In the genomic region with DNA sequence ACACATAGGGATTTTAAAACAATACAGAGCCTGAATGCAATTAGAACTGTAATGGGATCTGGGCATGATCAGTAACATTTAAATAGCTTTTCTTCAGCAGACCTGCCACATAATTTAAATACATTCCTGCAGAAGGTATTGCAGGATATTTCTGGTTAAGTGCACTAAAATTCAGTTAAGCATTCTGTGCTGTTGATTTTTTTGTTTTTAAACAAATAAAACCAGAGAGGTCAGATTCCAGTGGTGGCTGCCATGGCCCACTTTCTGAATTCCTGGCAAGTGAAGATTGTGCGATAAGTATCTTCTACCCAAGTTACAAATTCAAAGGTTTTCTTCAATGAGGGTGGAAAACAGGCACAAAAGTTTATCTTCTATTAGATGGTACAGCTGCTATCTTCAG, we compare ENCODE assay signal across 2 cellular contexts.
A peak's percentile ranks its signal among the peaks of the same experiment; 100 is the strongest.
TF ChIP-seq lines count a peak whose summit lies in the region.

No MANE protein-coding gene starts in this region.

TF ChIP-seq in SK-N-SH, 30 proteins besides CTCF, POLR2A, EP300 and RAD21 (continued from another document):
- no peak for TF ChIP-seq NFIC (IDR thresholded peaks at IDR 0.05; ENCODE audit: borderline replicate concordance)
- no peak for TF ChIP-seq RXRA (IDR thresholded peaks at IDR 0.05; ENCODE audit: borderline replicate concordance, low read depth)
- TF ChIP-seq, protein P1, sequence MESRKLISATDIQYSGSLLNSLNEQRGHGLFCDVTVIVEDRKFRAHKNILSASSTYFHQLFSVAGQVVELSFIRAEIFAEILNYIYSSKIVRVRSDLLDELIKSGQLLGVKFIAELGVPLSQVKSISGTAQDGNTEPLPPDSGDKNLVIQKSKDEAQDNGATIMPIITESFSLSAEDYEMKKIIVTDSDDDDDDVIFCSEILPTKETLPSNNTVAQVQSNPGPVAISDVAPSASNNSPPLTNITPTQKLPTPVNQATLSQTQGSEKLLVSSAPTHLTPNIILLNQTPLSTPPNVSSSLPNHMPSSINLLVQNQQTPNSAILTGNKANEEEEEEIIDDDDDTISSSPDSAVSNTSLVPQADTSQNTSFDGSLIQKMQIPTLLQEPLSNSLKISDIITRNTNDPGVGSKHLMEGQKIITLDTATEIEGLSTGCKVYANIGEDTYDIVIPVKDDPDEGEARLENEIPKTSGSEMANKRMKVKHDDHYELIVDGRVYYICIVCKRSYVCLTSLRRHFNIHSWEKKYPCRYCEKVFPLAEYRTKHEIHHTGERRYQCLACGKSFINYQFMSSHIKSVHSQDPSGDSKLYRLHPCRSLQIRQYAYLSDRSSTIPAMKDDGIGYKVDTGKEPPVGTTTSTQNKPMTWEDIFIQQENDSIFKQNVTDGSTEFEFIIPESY (IDR thresholded peaks at IDR 0.05; ENCODE audit: borderline replicate concordance, low read depth) = no peak
- no peak for TF ChIP-seq FOSL2 (IDR thresholded peaks at IDR 0.05; ENCODE audit: borderline replicate concordance, low read depth)
- TF ChIP-seq, protein P2, sequence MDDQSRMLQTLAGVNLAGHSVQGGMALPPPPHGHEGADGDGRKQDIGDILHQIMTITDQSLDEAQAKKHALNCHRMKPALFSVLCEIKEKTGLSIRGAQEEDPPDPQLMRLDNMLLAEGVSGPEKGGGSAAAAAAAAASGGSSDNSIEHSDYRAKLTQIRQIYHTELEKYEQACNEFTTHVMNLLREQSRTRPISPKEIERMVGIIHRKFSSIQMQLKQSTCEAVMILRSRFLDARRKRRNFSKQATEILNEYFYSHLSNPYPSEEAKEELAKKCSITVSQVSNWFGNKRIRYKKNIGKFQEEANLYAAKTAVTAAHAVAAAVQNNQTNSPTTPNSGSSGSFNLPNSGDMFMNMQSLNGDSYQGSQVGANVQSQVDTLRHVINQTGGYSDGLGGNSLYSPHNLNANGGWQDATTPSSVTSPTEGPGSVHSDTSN (IDR thresholded peaks at IDR 0.05) = no peak
- no peak for TF ChIP-seq ELF1 (IDR thresholded peaks at IDR 0.05)
- no peak for TF ChIP-seq TAF1 (IDR thresholded peaks at IDR 0.05; ENCODE audit: borderline replicate concordance, low read depth, low read length)
- no peak for TF ChIP-seq FOXM1 (IDR thresholded peaks at IDR 0.05; ENCODE audit: low read depth)
- no peak for TF ChIP-seq MEF2A (IDR thresholded peaks at IDR 0.05; ENCODE audit: borderline replicate concordance, low read depth)
- no peak for TF ChIP-seq GABPA (IDR thresholded peaks at IDR 0.05; ENCODE audit: low read depth)

TF ChIP-seq in liver, 16 proteins besides CTCF, POLR2A, EP300 and RAD21 (continued from another document):
- TF ChIP-seq JUND (IDR thresholded peaks at IDR 0.05) = no peak
- TF ChIP-seq RXRA (IDR thresholded peaks at IDR 0.05) = peak in 1 of 2 donors; percentile 38
- TF ChIP-seq, protein P3, sequence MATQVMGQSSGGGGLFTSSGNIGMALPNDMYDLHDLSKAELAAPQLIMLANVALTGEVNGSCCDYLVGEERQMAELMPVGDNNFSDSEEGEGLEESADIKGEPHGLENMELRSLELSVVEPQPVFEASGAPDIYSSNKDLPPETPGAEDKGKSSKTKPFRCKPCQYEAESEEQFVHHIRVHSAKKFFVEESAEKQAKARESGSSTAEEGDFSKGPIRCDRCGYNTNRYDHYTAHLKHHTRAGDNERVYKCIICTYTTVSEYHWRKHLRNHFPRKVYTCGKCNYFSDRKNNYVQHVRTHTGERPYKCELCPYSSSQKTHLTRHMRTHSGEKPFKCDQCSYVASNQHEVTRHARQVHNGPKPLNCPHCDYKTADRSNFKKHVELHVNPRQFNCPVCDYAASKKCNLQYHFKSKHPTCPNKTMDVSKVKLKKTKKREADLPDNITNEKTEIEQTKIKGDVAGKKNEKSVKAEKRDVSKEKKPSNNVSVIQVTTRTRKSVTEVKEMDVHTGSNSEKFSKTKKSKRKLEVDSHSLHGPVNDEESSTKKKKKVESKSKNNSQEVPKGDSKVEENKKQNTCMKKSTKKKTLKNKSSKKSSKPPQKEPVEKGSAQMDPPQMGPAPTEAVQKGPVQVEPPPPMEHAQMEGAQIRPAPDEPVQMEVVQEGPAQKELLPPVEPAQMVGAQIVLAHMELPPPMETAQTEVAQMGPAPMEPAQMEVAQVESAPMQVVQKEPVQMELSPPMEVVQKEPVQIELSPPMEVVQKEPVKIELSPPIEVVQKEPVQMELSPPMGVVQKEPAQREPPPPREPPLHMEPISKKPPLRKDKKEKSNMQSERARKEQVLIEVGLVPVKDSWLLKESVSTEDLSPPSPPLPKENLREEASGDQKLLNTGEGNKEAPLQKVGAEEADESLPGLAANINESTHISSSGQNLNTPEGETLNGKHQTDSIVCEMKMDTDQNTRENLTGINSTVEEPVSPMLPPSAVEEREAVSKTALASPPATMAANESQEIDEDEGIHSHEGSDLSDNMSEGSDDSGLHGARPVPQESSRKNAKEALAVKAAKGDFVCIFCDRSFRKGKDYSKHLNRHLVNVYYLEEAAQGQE (IDR thresholded peaks at IDR 0.05) = no peak
- TF ChIP-seq, protein P1 (IDR thresholded peaks at IDR 0.05) = no peak
- TF ChIP-seq YY1 (IDR thresholded peaks at IDR 0.05) = peak; percentile 49
- no peak for TF ChIP-seq FOXA1 (IDR thresholded peaks at IDR 0.05)
- TF ChIP-seq SP1 (IDR thresholded peaks at IDR 0.05) = peak; percentile 7
- no peak for TF ChIP-seq GABPA (IDR thresholded peaks at IDR 0.05 in 1 of 2, conservative IDR thresholded peaks at IDR 0.05 in 1 of 2)
